8 cellular contexts compared by ENCODE assay signal in the genomic region with DNA sequence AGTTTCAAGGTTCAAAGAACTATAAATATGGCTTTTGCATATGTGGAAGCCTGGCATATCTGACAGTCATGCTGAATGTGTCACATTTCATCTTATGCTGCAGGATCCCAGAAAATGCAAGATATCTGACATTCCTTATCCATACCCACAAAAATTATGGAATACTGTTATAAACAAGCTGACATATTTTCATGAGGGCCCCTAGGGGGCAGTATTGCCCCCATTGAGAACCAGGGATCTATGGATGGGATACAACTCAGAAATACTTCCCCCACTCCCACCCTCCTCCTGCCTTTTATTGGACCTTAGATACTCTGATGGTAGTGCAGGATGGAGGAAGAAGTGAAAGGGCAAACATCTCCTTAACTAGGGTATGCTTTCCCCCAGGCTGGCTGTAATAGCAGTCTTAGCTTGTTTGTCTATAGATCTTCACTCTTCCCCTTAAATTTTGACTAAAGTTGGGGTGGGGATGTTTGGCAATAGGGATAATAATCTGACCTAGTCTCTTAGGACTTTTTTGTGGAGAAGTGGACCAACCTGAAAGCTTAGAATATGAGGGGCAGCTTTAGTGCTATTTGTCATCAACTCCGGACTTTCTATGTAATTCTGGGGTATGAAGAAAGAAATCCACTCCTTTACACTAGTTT. TPM values are rescaled to one million over a fixed set of nuclear protein-coding genes. Genes with fewer than 3 reads are reported as not detected.
A peak's percentile ranks its signal among the peaks of the same experiment; 100 is the strongest.
DNase-seq lines count a peak whose midpoint lies in the region; ATAC-seq and TF ChIP-seq lines count a peak whose summit lies in the region.
"Had no signal": no experiment of that assay in that cellular context is flagged by ENCODE, and none has a peak within 500 bp of the region (broad histone marks: within the 10 kb centered on the region; RNA-seq: fewer than 3 reads in every experiment).

No MANE protein-coding gene starts in this region.

- TF ChIP-seq CTCF in GM12874 (IDR thresholded peaks at IDR 0.05; ENCODE audit: insufficient read depth, low read depth, low read length) (peak; percentile 76), LNCaP clone FGC (IDR thresholded peaks at IDR 0.05; ENCODE audit: control insufficient read depth, extremely low read depth, insufficient read depth) (peak; percentile 48), astrocyte of the cerebellum (IDR thresholded peaks at IDR 0.05; ENCODE audit: low read depth, low read length, missing control alignments) (peak; percentile 84)

- in situ Hi-C loops in astrocyte of the cerebellum (cut with HindIII; ENCODE audit: low sequenced_read_pairs): no loop called here

- no peak for DNase-seq in LNCaP clone FGC (ENCODE audit: low read depth)
- no peak for DNase-seq in astrocyte of the cerebellum (ENCODE audit: low read depth)
- DNase-seq in left lobe of liver (ENCODE audit: low spot score): no peak
- no peak for DNase-seq in superior temporal gyrus (ENCODE audit: extremely low spot score)
- DNase-seq in NCI-H2107 (lab: John Stamatoyannopoulos, UW): no peak

- H3K4me3 ChIP-seq in LNCaP clone FGC (ENCODE audit: low read depth, low read length): no peak overlapping the region
- no peak overlapping the region for H3K4me3 ChIP-seq in astrocyte of the cerebellum (ENCODE audit: low read depth, low read length)

- ATAC-seq in left lobe of liver (peak; percentile 71), GM19328 (IDR thresholded peaks at IDR 0.05; ENCODE audit: unreplicated experiment) (no peak)

RNA-seq across cellular contexts. Expression of a gene that starts 3.5 kb away (rescaled TPM):
- total RNA-seq in left lobe of liver: not detected
- total RNA-seq: activated CD8-positive, alpha-beta memory T cell treated with anti-CD3 and anti-CD28 coated beads for 36 hours had no signal

RNA-seq across cellular contexts. Expression of a gene that starts 12.3 kb away (rescaled TPM):
- total RNA-seq in left lobe of liver: 0.96 TPM
- total RNA-seq: activated CD8-positive, alpha-beta memory T cell treated with anti-CD3 and anti-CD28 coated beads for 36 hours had no signal

RNA-seq across cellular contexts. Expression of a gene that starts 18.6 kb away (rescaled TPM):
- 1.6 TPM for total RNA-seq in left lobe of liver
- total RNA-seq: activated CD8-positive, alpha-beta memory T cell treated with anti-CD3 and anti-CD28 coated beads for 36 hours had no signal
